21 cellular contexts compared by ENCODE assay signal in the genomic region with DNA sequence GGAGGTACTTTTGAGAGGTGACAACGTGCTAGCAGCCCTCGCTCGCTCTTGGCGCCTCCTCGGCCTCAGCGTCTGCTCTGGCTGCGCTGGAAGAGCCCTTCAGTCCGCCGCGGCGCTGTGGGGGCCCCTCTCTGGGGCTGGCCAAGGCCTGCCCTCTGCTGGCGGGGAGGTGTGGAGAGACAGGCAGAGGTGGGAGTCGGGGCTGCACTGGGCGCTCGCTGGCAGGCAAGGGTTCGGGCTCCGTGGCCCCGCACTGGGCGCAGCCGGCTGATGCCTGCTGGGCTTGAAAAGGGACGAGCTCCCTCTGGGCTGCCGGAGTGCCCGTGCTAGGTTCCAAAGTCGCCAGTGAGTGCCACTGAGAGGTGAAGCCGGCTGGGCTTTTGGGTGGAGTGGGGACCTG.
A peak's percentile ranks its signal among the peaks of the same experiment; 100 is the strongest.
DNase-seq lines count a peak whose midpoint lies in the region; ATAC-seq, FAIRE-seq and TF ChIP-seq lines count a peak whose summit lies in the region.
"Had no signal": no experiment of that assay in that cellular context is flagged by ENCODE, and none has a peak within 500 bp of the region (broad histone marks: within the 10 kb centered on the region; RNA-seq: fewer than 3 reads in every experiment).

No MANE protein-coding gene starts in this region.

- TF ChIP-seq RAD21 in H1 (IDR thresholded peaks at IDR 0.05 in 1 of 2, conservative IDR thresholded peaks at IDR 0.05 in 1 of 2; ENCODE audit: low read depth in 2 of 2, low read length in 2 of 2) = peak; percentile 71 to 82

- no peak overlapping the region for H4K8ac ChIP-seq in H1 (ENCODE audit: extremely low read depth, insufficient read depth, low read length)

- CTCF ChIA-PET in H1 (lab: Charles Lee; ENCODE audit: partially characterized antibody) = interaction anchor here (0.6 to 1.7 kb wide), 12 partner anchors 9 to 864 kb away, joined by 3 to 7 read pairs (median 3); no protein-coding TSS in a partner anchor

- H2BK15ac ChIP-seq in H1 (ENCODE audit: low read length) = no peak overlapping the region

- no peak overlapping the region for H2AK5ac ChIP-seq in H1 (ENCODE audit: low read depth, low read length)

- H4K91ac ChIP-seq in H1 (replicated peaks; ENCODE audit: insufficient read length, low read length) = no peak overlapping the region

- H3K56ac ChIP-seq in H1 (replicated peaks; ENCODE audit: insufficient read length, low read depth, low read length) = no peak overlapping the region

- H2BK12ac ChIP-seq in H1 (ENCODE audit: low read depth, low read length) = no peak overlapping the region

- H3K4me3 Mint-ChIP-seq in nephron progenitor cell = no peak overlapping the region
- H3K4me3 Mint-ChIP-seq: HFFc6 had no signal

- POLR2A ChIA-PET in H1 (lab: Charles Lee; ENCODE audit: partially characterized antibody) = no interaction called here

- H3K27ac Mint-ChIP-seq in nephron progenitor cell = no peak overlapping the region
- H3K27ac Mint-ChIP-seq: HFFc6 had no signal

- no peak for TF ChIP-seq EP300 in H1 (IDR thresholded peaks at IDR 0.05; ENCODE audit: borderline replicate concordance in 1 of 2, low read depth in 2 of 2, low read length in 2 of 2)

- no peak overlapping the region for H3K9ac ChIP-seq in H1 (replicated peaks in 1 of 4; ENCODE audit: extremely low read depth in 1 of 4, low read depth in 3 of 4, low read length in 3 of 4)
- H3K9ac ChIP-seq: GM23248 had no signal

- peaks cover 24% of the 10 kb centered on the region for H3K4me1 Mint-ChIP-seq in nephron progenitor cell

- H2AFZ ChIP-seq in H1 (ENCODE audit: low read length) = no peak overlapping the region
- H2AFZ ChIP-seq: GM23248 had no signal

- H3K4me3 ChIP-seq in H7 (ENCODE audit: insufficient read depth, low read depth, low read length) (no peak overlapping the region), H1 (ENCODE audit: extremely low read depth in 1 of 4, insufficient read depth in 2 of 4, low read depth in 3 of 4, low read length in 4 of 4) (no peak overlapping the region)
- H3K4me3 ChIP-seq: GM23248, SJCRH30 had no signal

- TF ChIP-seq POLR2A in H1 (IDR thresholded peaks at IDR 0.05; ENCODE audit: control extremely low read depth in 1 of 2, low read depth in 2 of 2, low read length in 2 of 2) = no peak

- no peak overlapping the region for H3K23ac ChIP-seq in H1 (ENCODE audit: insufficient read length)

- no peak overlapping the region for H2BK5ac ChIP-seq in H1 (ENCODE audit: low read depth, low read length)

- ATAC-seq in esophagus mucosa = no peak
- ATAC-seq: HepG2, PC-3 had no signal

- no peak overlapping the region for H3K18ac ChIP-seq in H1 (ENCODE audit: extremely low read depth, low read length)

- no peaks in the 10 kb centered on the region for H3K27me3 ChIP-seq in H7 (ENCODE audit: control insufficient read depth, insufficient read depth, low read length)
- no peaks in the 10 kb centered on the region for H3K27me3 ChIP-seq in H1 (replicated peaks in 1 of 4; ENCODE audit: control insufficient read depth in 3 of 4, extremely low read depth in 1 of 4, insufficient read depth in 3 of 4, low read length in 3 of 4)
- H3K27me3 ChIP-seq: SJCRH30 had no signal

- no peaks in the 10 kb centered on the region for H3K79me1 ChIP-seq in H1 (ENCODE audit: low read depth, low read length)

- 97% methylated on average over 11 of the region's 25 CpGs; no CpG with 5 or more reads in 1 of the 2 experiments for WGBS in H1 (ENCODE audit: extremely low coverage in 1 of 2, insufficient coverage in 1 of 2, insufficient read length in 1 of 2, insufficient replicate concordance in 2 of 2, low coverage in 1 of 2, low lambda C conversion rate in 2 of 2, missing lambda C conversion rate in 1 of 2), 2 experiments

- no peak overlapping the region for H3K14ac ChIP-seq in H1 (ENCODE audit: insufficient read length)

- H4K20me1 ChIP-seq in H1 (replicated peaks in 1 of 2; ENCODE audit: control insufficient read depth in 1 of 2, insufficient read depth in 2 of 2, low read length in 2 of 2) = no peaks in the 10 kb centered on the region

- no peak for FAIRE-seq in H1 (lab: Jason Lieb, UNC)
- FAIRE-seq: HepG2 had no signal

- H3K9me3 Mint-ChIP-seq in nephron progenitor cell = peaks cover 12% of the 10 kb centered on the region

- DNase-seq in H7 = peak; percentile 43
- peak; percentile 3 to 71 for DNase-seq in H1 (ENCODE audit: low read depth in 1 of 2, low spot score in 2 of 2)
- DNase-seq in posterior vena cava (ENCODE audit: low spot score) = peak; percentile 78
- DNase-seq in GM20000 (ENCODE audit: low spot score) = no peak
- no peak for DNase-seq in nephron progenitor cell
- DNase-seq: C1 segment of cervical spinal cord, DMS79, GM23248, HFFc6, KBM-7, MV-4-11, NCI-H187, NCI-H2107, NCI-H2227 treated with DMSO at 0.1 percent for 48 hours, NCI-H510A treated with DMSO at 0.1 percent for 48 hours, PC-3, SJCRH30 had no signal

- H3K4me2 ChIP-seq in H1 (ENCODE audit: insufficient read depth in 1 of 2, low read depth in 2 of 2, low read length in 2 of 2) = no peak overlapping the region

- H3K79me2 ChIP-seq in H1 (ENCODE audit: control insufficient read depth in 1 of 2, insufficient read depth in 2 of 2, low read length in 2 of 2) = no peaks in the 10 kb centered on the region

- H3K27ac ChIP-seq in C4-2B (no peak overlapping the region), H1 (ENCODE audit: low read depth, low read length) (no peak overlapping the region)
- H3K27ac ChIP-seq: GM23248, RWPE1, SJCRH30 had no signal

- H2BK120ac ChIP-seq in H1 (replicated peaks; ENCODE audit: low read depth, low read length) = no peak overlapping the region

- no peak overlapping the region for H4K5ac ChIP-seq in H1 (ENCODE audit: insufficient read length, low read depth, low read length)

- H3K36me3 ChIP-seq in H7 (replicated peaks; ENCODE audit: control insufficient read depth, insufficient read depth, low read length) (no peaks in the 10 kb centered on the region), H1 (ENCODE audit: control insufficient read depth in 2 of 4, insufficient read depth in 4 of 4, low read length in 3 of 4) (no peaks in the 10 kb centered on the region)
- H3K36me3 ChIP-seq: SJCRH30 had no signal

- no peaks in the 10 kb centered on the region; the same call in 1 of the 2 replicates for H3K23me2 ChIP-seq in H1 (ENCODE audit: low read depth, low read length)

- intact Hi-C loops in posterior vena cava (cut with DNase I) = no loop called here

- H3K4ac ChIP-seq in H1 (replicated peaks; ENCODE audit: insufficient read length, low read depth, low read length) = no peak overlapping the region

- H3K27me3 Mint-ChIP-seq in nephron progenitor cell (ENCODE audit: low read depth, poor library complexity) = no peaks in the 10 kb centered on the region

- H3K36me3 Mint-ChIP-seq in nephron progenitor cell (ENCODE audit: low read depth) = peaks cover 18% of the 10 kb centered on the region

- no peak overlapping the region for H2BK20ac ChIP-seq in H1 (ENCODE audit: low read length)

- TF ChIP-seq CTCF in C4-2B (conservative IDR thresholded peaks at IDR 0.05) (0 out of 2 replicates have a peak, but pooled peaks have one; percentile 3), H1 (IDR thresholded peaks at IDR 0.05; ENCODE audit: control extremely low read depth in 1 of 3, insufficient read depth in 1 of 3, low read depth in 1 of 3, low read length in 3 of 3) (peak; percentile 47 to 72 (median 65)), GM20000 (IDR thresholded peaks at IDR 0.05; ENCODE audit: extremely low read depth, missing control alignments) (no peak), nephron progenitor cell (IDR thresholded peaks at IDR 0.05) (no peak)

- no peaks in the 10 kb centered on the region for H3K4me1 ChIP-seq in H1 (replicated peaks in 1 of 4; ENCODE audit: control insufficient read depth in 3 of 4, insufficient read depth in 4 of 4, low read length in 3 of 4)
- H3K4me1 ChIP-seq: SJCRH30 had no signal

- H3K9me3 ChIP-seq in H1 (ENCODE audit: insufficient read depth in 2 of 2, low read depth in 1 of 2, low read length in 1 of 2) = peaks cover 0 to 5% of the 10 kb centered on the region in 2 experiments; a peak in 1 of 4 replicates
- H3K9me3 ChIP-seq: SJCRH30 had no signal

TF ChIP-seq in H1, 55 proteins besides CTCF, POLR2A, EP300 and RAD21:
- TF ChIP-seq MAFK (IDR thresholded peaks at IDR 0.05; ENCODE audit: low read depth, low read length) (no peak), RFX5 (IDR thresholded peaks at IDR 0.05; ENCODE audit: borderline replicate concordance, low read depth, low read length) (no peak), NANOG (IDR thresholded peaks at IDR 0.05; ENCODE audit: insufficient read depth, low read depth, low read length, poor library complexity, severe bottlenecking) (no peak), PHF8 (conservative IDR thresholded peaks at IDR 0.05; ENCODE audit: low read depth, low read length) (no peak), CREB1 (IDR thresholded peaks at IDR 0.05) (no peak), FOSL1 (IDR thresholded peaks at IDR 0.05; ENCODE audit: insufficient read depth, low read depth, low read length) (no peak), SIN3A (conservative IDR thresholded peaks at IDR 0.05 in 1 of 2, IDR thresholded peaks at IDR 0.05 in 1 of 2; ENCODE audit: low read depth in 1 of 2, low read length in 2 of 2) (no peak), TEAD4 (IDR thresholded peaks at IDR 0.05; ENCODE audit: low read depth, low read length) (no peak), POU5F1 (IDR thresholded peaks at IDR 0.05; ENCODE audit: low read depth, low read length) (no peak), RXRA (IDR thresholded peaks at IDR 0.05; ENCODE audit: insufficient read depth, low read depth, low read length) (no peak), KDM1A (IDR thresholded peaks at IDR 0.05; ENCODE audit: borderline replicate concordance, low read length) (no peak), BCL11A (IDR thresholded peaks at IDR 0.05; ENCODE audit: low read depth in 2 of 2, low read length in 2 of 2) (no peak), GTF2F1 (IDR thresholded peaks at IDR 0.05; ENCODE audit: borderline replicate concordance, low read depth, low read length) (no peak), TAF7 (optimal IDR thresholded peaks at IDR 0.05; ENCODE audit: borderline replicate concordance, low read depth, low read length) (no peak), SP4 (IDR thresholded peaks at IDR 0.05; ENCODE audit: low read length) (no peak), EGR1 (IDR thresholded peaks at IDR 0.05; ENCODE audit: borderline replicate concordance, low read depth, low read length) (no peak), EZH2 (IDR thresholded peaks at IDR 0.05; ENCODE audit: low read depth, low read length, severe bottlenecking) (no peak)

Comparison
In these comparisons a context has a peak if more than half of its experiments do, and no peak if none do; other contexts are left out.
1. CTCF ChIP-seq: peak in C4-2B (single experiment) and H1 (3 of 3); none in GM20000 (single experiment) and nephron progenitor cell (single experiment).
2. DNase-seq: peak in H7 (single experiment), H1 (2 of 2) and posterior vena cava (single experiment); none in GM20000 (single experiment) and nephron progenitor cell (single experiment).